1 cellular context compared by ENCODE assay signal in the genomic region with DNA sequence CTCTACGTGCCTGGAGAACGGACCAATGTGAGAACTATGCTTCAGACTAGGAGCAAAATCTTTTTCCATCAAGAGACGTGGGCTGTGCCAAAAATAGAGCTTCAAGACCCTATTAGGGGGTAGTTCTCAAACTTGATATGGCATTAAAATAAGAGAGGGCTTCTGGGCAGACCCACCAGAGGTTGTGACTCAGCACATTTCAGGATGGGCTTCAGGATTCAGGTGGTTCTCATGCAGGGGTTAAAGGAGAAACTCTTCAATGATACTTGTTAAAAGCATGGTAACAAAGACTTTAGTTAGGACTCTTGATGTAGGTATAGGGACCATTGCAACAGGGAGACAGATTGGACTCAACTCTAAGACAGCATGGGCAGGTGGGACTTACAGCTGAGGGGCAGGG.
TF ChIP-seq lines count a peak whose summit lies in the region.

No MANE protein-coding gene starts in this region.

TF ChIP-seq in IMR-90, 13 proteins besides CTCF, POLR2A, EP300 and RAD21:
- no peak for TF ChIP-seq ELK1 (IDR thresholded peaks at IDR 0.05; ENCODE audit: borderline replicate concordance, low read depth, low read length)
- TF ChIP-seq CHD1 (IDR thresholded peaks at IDR 0.05; ENCODE audit: low read depth, low read length), result no peak
- TF ChIP-seq NFE2L2 (IDR thresholded peaks at IDR 0.05; ENCODE audit: low read depth, low read length), result peak; percentile 76
- TF ChIP-seq SMC3 (IDR thresholded peaks at IDR 0.05; ENCODE audit: low read depth, low read length), result no peak
